ENCODE assay signal across 8 cellular contexts in genomic region chr6:144095134-144096002, GRCh38. TPM values are rescaled to one million over a fixed set of nuclear protein-coding genes. Genes with fewer than 3 reads are reported as not detected.
A peak's percentile ranks its signal among the peaks of the same experiment; 100 is the strongest.
DNase-seq lines count a peak whose midpoint lies in the region; ATAC-seq and TF ChIP-seq lines count a peak whose summit lies in the region.

SF3B5 (minus strand) TSS chr6:144095573; CDS start chr6:144095497, 76 bp downstream.

- DNase-seq in CD14-positive monocyte (ENCODE audit: low spot score) (peak; percentile 99), NCI-H82 (lab: John Stamatoyannopoulos, UW) (peak; percentile 100), dermis blood vessel endothelial cell (peak; percentile 100), left lung (peak; percentile 97 to 99)
- peak; percentile 96 to 97 for DNase-seq in activated CD4-positive, alpha-beta T cell treated with anti-CD3 and anti-CD28 coated beads, Interleukin-2, amount 50 U/mL, for 48 hours
- peak; percentile 92 to 93 for DNase-seq in stimulated activated CD4-positive, alpha-beta T cell treated with anti-CD3 and anti-CD28 coated beads, Interleukin-2, amount 100 ng/mL, for 48 hours

- H3K9me3 ChIP-seq in left lung: no peaks in the 10 kb centered on the region

- H3K27me3 ChIP-seq in left lung: no peaks in the 10 kb centered on the region

- peak; percentile 92 for ATAC-seq in GM19397 (IDR thresholded peaks at IDR 0.05; ENCODE audit: unreplicated experiment)
- peak; percentile 96 for ATAC-seq in HG03571 (IDR thresholded peaks at IDR 0.05; ENCODE audit: unreplicated experiment)
- peak; percentile 98 for ATAC-seq in left lung

- H3K27ac Mint-ChIP-seq in CD14-positive monocyte: peak within 1 kb of the TSS; percentile 96 to 99 (median 97)

- H3K4me1 ChIP-seq in left lung: peaks cover 13 to 23% of the 10 kb centered on the region in 2 donors

- peaks cover 2% of the 10 kb centered on the region in 2 donors for H3K36me3 Mint-ChIP-seq in CD14-positive monocyte

- H3K4me1 Mint-ChIP-seq in CD14-positive monocyte: peaks cover 21% of the 10 kb centered on the region

- intact Hi-C loops in CD14-positive monocyte (cut with micrococcal nuclease) (loop anchor here (5.0 to 10.0 kb wide), 5 partner anchors 57 to 253 kb away; partner anchors contain the start of genes STX11 (in 2 of the 2), LTV1 (in 1 of the 2) and UTRN (in 1 of the 2)), left lung (cut with DNase I) (no loop called here)

- no peaks in the 10 kb centered on the region for H3K36me3 ChIP-seq in left lung

- no peaks in the 10 kb centered on the region for H3K9me3 Mint-ChIP-seq in CD14-positive monocyte

- TF ChIP-seq CTCF in CD14-positive monocyte (IDR thresholded peaks at IDR 0.05): no peak
- TF ChIP-seq CTCF in left lung (IDR thresholded peaks at IDR 0.05): no peak

- H3K27me3 Mint-ChIP-seq in CD14-positive monocyte (ENCODE audit: low read depth in 3 of 3): peaks cover 0 to 2% (median 2%) of the 10 kb centered on the region in 3 donors

- H3K27ac ChIP-seq in left lung: peak within 1 kb of the TSS; percentile 80 to 93

- peak within 1 kb of the TSS; percentile 95 to 97 for H3K4me3 Mint-ChIP-seq in CD14-positive monocyte

- H3K4me3 ChIP-seq in left lung: peak within 1 kb of the TSS; percentile 84 to 91

RNA-seq across cellular contexts. Expression of gene SF3B5, which starts in this region (rescaled TPM):
- polyA plus RNA-seq in CD14-positive monocyte: 100 to 1,000 TPM; 355 to 445 TPM
- 69.7 and 124 TPM in 2 replicates for total RNA-seq in dermis blood vessel endothelial cell
- 100 to 1,000 TPM; 118 to 130 TPM for total RNA-seq in left lung

Comparison
In these comparisons a context has a peak if more than half of its experiments do, and no peak if none do; other contexts are left out.
1. Peak in every context shown above with its lines: DNase-seq, ATAC-seq, H3K4me3 ChIP-seq and H3K27ac ChIP-seq.
2. intact Hi-C loops: an anchor here in CD14-positive monocyte (5.0 to 10.0 kb wide); none called in left lung.